17 cellular contexts compared by ENCODE assay signal in genomic region chr17:42525221-42525620, GRCh38. TPM values are rescaled to one million over a fixed set of nuclear protein-coding genes. Genes with fewer than 3 reads are reported as not detected.
A peak's percentile ranks its signal among the peaks of the same experiment; 100 is the strongest.
DNase-seq lines count a peak whose midpoint lies in the region; ATAC-seq, FAIRE-seq and TF ChIP-seq lines count a peak whose summit lies in the region.
"Had no signal": no experiment of that assay in that cellular context is flagged by ENCODE, and none has a peak within 500 bp of the region (broad histone marks: within the 10 kb centered on the region; RNA-seq: fewer than 3 reads in every experiment).

No MANE protein-coding gene starts in this region.

- FAIRE-seq in astrocyte (lab: Jason Lieb, UNC) (no peak), keratinocyte (lab: Jason Lieb, UNC) (peak; percentile 48)
- FAIRE-seq: A549, frontal cortex, islet of Langerhans, K562 had no signal

- H3K79me2 ChIP-seq in astrocyte (ENCODE audit: insufficient read depth, low read length), result no peaks in the 10 kb centered on the region
- H3K79me2 ChIP-seq in keratinocyte (ENCODE audit: control insufficient read depth, insufficient read depth, low read length), result no peaks in the 10 kb centered on the region
- no peaks in the 10 kb centered on the region for H3K79me2 ChIP-seq in neural progenitor cell (ENCODE audit: low read depth)

- DNase-seq in activated naive CD8-positive, alpha-beta T cell treated with anti-CD3 and anti-CD28 coated beads, Interleukin-2, amount 50 U/mL, for 24 hours, result no peak
- DNase-seq in activated naive CD8-positive, alpha-beta T cell treated with anti-CD3 and anti-CD28 coated beads for 36 hours, result no peak
- peak; percentile 95 for DNase-seq in astrocyte (ENCODE audit: low read depth)
- DNase-seq in keratinocyte (ENCODE audit: low read depth, low spot score), result peak; percentile 87
- no peak for DNase-seq in tibial artery
- no peak for DNase-seq in NK-92 (lab: John Stamatoyannopoulos, UW; ENCODE audit: unreplicated experiment)
- DNase-seq in NCI-H1105 treated with DMSO at 0.1 percent for 48 hours (lab: John Stamatoyannopoulos, UW), result no peak
- DNase-seq in neural progenitor cell (ENCODE audit: low spot score), result no peak
- DNase-seq: activated B cell treated with CpG ODN at 0.5 μM for 24 hours; H9; naive B cell; stimulated activated naive CD4-positive, alpha-beta T cell treated with Interleukin-2 at 50 U/mL for 16 hours had no signal

- H2AFZ ChIP-seq in astrocyte (ENCODE audit: low read depth, low read length) (no peak overlapping the region), keratinocyte (ENCODE audit: control insufficient read depth, low read length) (no peak overlapping the region), neural progenitor cell (replicated peaks) (no peak overlapping the region)

- H3K9me3 ChIP-seq in astrocyte (ENCODE audit: insufficient read depth, low read depth, low read length), result no peaks in the 10 kb centered on the region
- H3K9me3 ChIP-seq in keratinocyte (ENCODE audit: control insufficient read depth, low read depth, low read length), result no peaks in the 10 kb centered on the region
- no peaks in the 10 kb centered on the region for H3K9me3 ChIP-seq in tibial artery
- H3K9me3 ChIP-seq in neural progenitor cell (ENCODE audit: low read depth), result no peaks in the 10 kb centered on the region
- H3K9me3 ChIP-seq: A549 had no signal

- H3K9me1 ChIP-seq in keratinocyte (ENCODE audit: control insufficient read depth, extremely low read depth, insufficient read depth, low read length), result no peaks in the 10 kb centered on the region

- H3K9me3 Mint-ChIP-seq in activated naive CD8-positive, alpha-beta T cell treated with anti-CD3 and anti-CD28 coated beads, Interleukin-2, amount 50 U/mL, for 24 hours, result no peaks in the 10 kb centered on the region
- no peaks in the 10 kb centered on the region for H3K9me3 Mint-ChIP-seq in activated naive CD8-positive, alpha-beta T cell treated with anti-CD3 and anti-CD28 coated beads for 36 hours
- no peaks in the 10 kb centered on the region for H3K9me3 Mint-ChIP-seq in astrocyte (ENCODE audit: unreplicated experiment)
- H3K9me3 Mint-ChIP-seq in neural progenitor cell, result no peaks in the 10 kb centered on the region
- H3K9me3 Mint-ChIP-seq: activated B cell treated with CpG ODN at 0.5 μM for 24 hours; dendritic cell treated with granulocyte-macrophage colony-stimulating factor and Interleukin-4, amounts not matched to agents 40 ng/mL and 50 ng/mL, for 4 days; naive B cell had no signal

- intact Hi-C loops in tibial artery (cut with DNase I; ENCODE audit: low total_unique reads), result no loop called here

- peak overlapping the region; percentile 29 for H3K27ac Mint-ChIP-seq in activated naive CD8-positive, alpha-beta T cell treated with anti-CD3 and anti-CD28 coated beads, Interleukin-2, amount 50 U/mL, for 24 hours
- H3K27ac Mint-ChIP-seq in activated naive CD8-positive, alpha-beta T cell treated with anti-CD3 and anti-CD28 coated beads for 36 hours, result no peak overlapping the region
- H3K27ac Mint-ChIP-seq in astrocyte (ENCODE audit: unreplicated experiment) (peak overlapping the region; percentile 97), neural progenitor cell (no peak overlapping the region)
- H3K27ac Mint-ChIP-seq: activated B cell treated with CpG ODN at 0.5 μM for 24 hours, H9, naive B cell had no signal

- no peak overlapping the region for H3K4me2 ChIP-seq in astrocyte (ENCODE audit: low read length)
- H3K4me2 ChIP-seq in keratinocyte (ENCODE audit: control insufficient read depth, extremely low read depth, insufficient read depth, low read depth, low read length), result peak overlapping the region; percentile 46
- H3K4me2 ChIP-seq in neural progenitor cell, result no peak overlapping the region
- H3K4me2 ChIP-seq: A549 had no signal

- TF ChIP-seq CTCF in astrocyte (IDR thresholded peaks at IDR 0.05; ENCODE audit: insufficient read depth, low read depth, low read length), result no peak
- no peak for TF ChIP-seq CTCF in keratinocyte (optimal IDR thresholded peaks at IDR 0.05 in 1 of 3, IDR thresholded peaks at IDR 0.05 in 1 of 3, conservative IDR thresholded peaks at IDR 0.05 in 1 of 3; ENCODE audit: extremely low read depth in 1 of 3, insufficient read depth in 2 of 3, low read length in 3 of 3)
- TF ChIP-seq CTCF in tibial artery (IDR thresholded peaks at IDR 0.05), result no peak
- TF ChIP-seq CTCF in neural progenitor cell (IDR thresholded peaks at IDR 0.05), result no peak

- H3K4me1 ChIP-seq in astrocyte (ENCODE audit: insufficient read depth, low read length) (peaks cover 48% of the 10 kb centered on the region), keratinocyte (ENCODE audit: control insufficient read depth, extremely low read depth, insufficient read depth, low read length) (peaks cover 34% of the 10 kb centered on the region), tibial artery (peaks cover 9 to 74% (median 57%) of the 10 kb centered on the region in 4 donors), neural progenitor cell (peaks cover 5% of the 10 kb centered on the region)

- peaks cover 5% of the 10 kb centered on the region for H3F3A ChIP-seq in neural progenitor cell (ENCODE audit: low read depth)

- no peak overlapping the region for H3K4me3 Mint-ChIP-seq in activated naive CD8-positive, alpha-beta T cell treated with anti-CD3 and anti-CD28 coated beads, Interleukin-2, amount 50 U/mL, for 24 hours
- H3K4me3 Mint-ChIP-seq in activated naive CD8-positive, alpha-beta T cell treated with anti-CD3 and anti-CD28 coated beads for 36 hours, result no peak overlapping the region
- peak overlapping the region; percentile 69 for H3K4me3 Mint-ChIP-seq in astrocyte (ENCODE audit: unreplicated experiment)
- no peak overlapping the region for H3K4me3 Mint-ChIP-seq in neural progenitor cell
- H3K4me3 Mint-ChIP-seq: activated B cell treated with CpG ODN at 0.5 μM for 24 hours; dendritic cell treated with granulocyte-macrophage colony-stimulating factor and Interleukin-4, amounts not matched to agents 40 ng/mL and 50 ng/mL, for 4 days; H9; naive B cell had no signal

- peaks cover 8% of the 10 kb centered on the region for H3K36me3 Mint-ChIP-seq in activated naive CD8-positive, alpha-beta T cell treated with anti-CD3 and anti-CD28 coated beads, Interleukin-2, amount 50 U/mL, for 24 hours (ENCODE audit: low read depth)
- H3K36me3 Mint-ChIP-seq in activated naive CD8-positive, alpha-beta T cell treated with anti-CD3 and anti-CD28 coated beads for 36 hours, result peaks cover 2% of the 10 kb centered on the region
- H3K36me3 Mint-ChIP-seq in astrocyte (ENCODE audit: low read depth, unreplicated experiment), result peaks cover 11% of the 10 kb centered on the region
- peaks cover 12% of the 10 kb centered on the region for H3K36me3 Mint-ChIP-seq in neural progenitor cell

- H3K27me3 Mint-ChIP-seq in activated naive CD8-positive, alpha-beta T cell treated with anti-CD3 and anti-CD28 coated beads, Interleukin-2, amount 50 U/mL, for 24 hours, result peaks cover 3% of the 10 kb centered on the region
- no peaks in the 10 kb centered on the region for H3K27me3 Mint-ChIP-seq in activated naive CD8-positive, alpha-beta T cell treated with anti-CD3 and anti-CD28 coated beads for 36 hours
- H3K27me3 Mint-ChIP-seq in astrocyte (ENCODE audit: low read depth, unreplicated experiment), result no peaks in the 10 kb centered on the region
- H3K27me3 Mint-ChIP-seq in neural progenitor cell (ENCODE audit: insufficient read depth, low read depth), result peaks cover 7% of the 10 kb centered on the region
- H3K27me3 Mint-ChIP-seq: activated B cell treated with CpG ODN at 0.5 μM for 24 hours; dendritic cell treated with granulocyte-macrophage colony-stimulating factor and Interleukin-4, amounts not matched to agents 40 ng/mL and 50 ng/mL, for 4 days; naive B cell had no signal

- dilution Hi-C loops in keratinocyte (cut with MboI; ENCODE audit: extremely low pct_ligation_motif_present, low sequenced_read_pairs), result no loop called here

- ATAC-seq in activated naive CD8-positive, alpha-beta T cell treated with anti-CD3 and anti-CD28 coated beads, Interleukin-2, amount 50 U/mL, for 24 hours, result no peak
- ATAC-seq: A549, K562 had no signal

- H3K4me3 ChIP-seq in astrocyte (ENCODE audit: insufficient read depth, low read depth, low read length), result no peak overlapping the region
- H3K4me3 ChIP-seq in keratinocyte (ENCODE audit: control insufficient read depth in 2 of 3, extremely low read depth in 1 of 3, insufficient read depth in 2 of 3, low read depth in 1 of 3, low read length in 3 of 3), result no peak overlapping the region
- H3K4me3 ChIP-seq in tibial artery, result no peak overlapping the region
- H3K4me3 ChIP-seq in neural progenitor cell, result no peak overlapping the region
- H3K4me3 ChIP-seq: A549, K562 had no signal

- H3K36me3 ChIP-seq in astrocyte (ENCODE audit: insufficient read depth, low read length) (no peaks in the 10 kb centered on the region), keratinocyte (ENCODE audit: control insufficient read depth in 2 of 2, extremely low read depth in 1 of 2, insufficient read depth in 2 of 2, low read length in 2 of 2) (peaks cover 0 to 3% of the 10 kb centered on the region in 2 experiments), tibial artery (peaks cover 0 to 9% (median 0%) of the 10 kb centered on the region in 3 donors), neural progenitor cell (no peaks in the 10 kb centered on the region)

- H3K4me1 Mint-ChIP-seq in activated naive CD8-positive, alpha-beta T cell treated with anti-CD3 and anti-CD28 coated beads, Interleukin-2, amount 50 U/mL, for 24 hours, result peaks cover 35% of the 10 kb centered on the region
- H3K4me1 Mint-ChIP-seq in activated naive CD8-positive, alpha-beta T cell treated with anti-CD3 and anti-CD28 coated beads for 36 hours, result peaks cover 18% of the 10 kb centered on the region
- H3K4me1 Mint-ChIP-seq in astrocyte (ENCODE audit: low read depth, unreplicated experiment) (peaks cover 57% of the 10 kb centered on the region), neural progenitor cell (peaks cover 50% of the 10 kb centered on the region)

- H3K9ac ChIP-seq in astrocyte (ENCODE audit: low read length), result no peak overlapping the region
- no peak overlapping the region for H3K9ac ChIP-seq in keratinocyte (ENCODE audit: control insufficient read depth, extremely low read depth, insufficient read depth, low read length)
- H3K9ac ChIP-seq in neural progenitor cell, result no peak overlapping the region

- H4K20me1 ChIP-seq in astrocyte (ENCODE audit: insufficient read depth, low read length) (no peaks in the 10 kb centered on the region), keratinocyte (ENCODE audit: control insufficient read depth, extremely low read depth, insufficient read depth, low read length) (no peaks in the 10 kb centered on the region), neural progenitor cell (ENCODE audit: low read depth) (no peaks in the 10 kb centered on the region)

- H3K27me3 ChIP-seq in astrocyte (ENCODE audit: insufficient read depth, low read length) (no peaks in the 10 kb centered on the region), keratinocyte (ENCODE audit: control insufficient read depth, extremely low read depth, insufficient read depth, low read length) (no peaks in the 10 kb centered on the region), tibial artery (no peaks in the 10 kb centered on the region), neural progenitor cell (no peaks in the 10 kb centered on the region)

- H3K27ac ChIP-seq in astrocyte (ENCODE audit: low read depth, low read length) (peak overlapping the region; percentile 30), keratinocyte (ENCODE audit: control insufficient read depth, insufficient read depth, low read length) (peak overlapping the region; percentile 34), tibial artery (peak overlapping the region; percentile 92), neural progenitor cell (no peak overlapping the region)

RNA-seq across cellular contexts. Expression of gene NAGLU, which starts 10.8 kb away (rescaled TPM):
- total RNA-seq in activated naive CD8-positive, alpha-beta T cell treated with anti-CD3 and anti-CD28 coated beads for 36 hours, result 10 to 100 TPM; 10.6 to 13.6 TPM
- total RNA-seq in astrocyte (19.3 and 25.9 TPM in 2 replicates), neural progenitor cell (ENCODE audit: low replicate concordance) (6.2 and 24.7 TPM in 2 replicates)
- 6.9 to 13.1 TPM (median 10.8 TPM) in 3 replicates for polyA plus RNA-seq in keratinocyte
- 5.3 TPM for polyA plus RNA-seq in keratinocyte (2011; ENCODE audit: low read depth)
- 3.9 and 8.4 TPM in 2 replicates for polyA plus RNA-seq in keratinocyte (2011; cell fraction: cytosol; rRNA removed)
- polyA plus RNA-seq in keratinocyte (2011; cell fraction: nucleus; rRNA removed), result 18.6 and 22.6 TPM in 2 replicates
- polyA plus RNA-seq in keratinocyte (2012; ENCODE audit: low replicate concordance), result 9.3 and 11.9 TPM in 2 replicates
- 5.9 to 19.1 TPM (median 8.8 TPM) in 3 replicates for polyA minus RNA-seq in keratinocyte
- polyA minus RNA-seq in keratinocyte (2011; cell fraction: cytosol; rRNA and poly(A)+ RNA removed), result 15.2 TPM
- polyA minus RNA-seq in keratinocyte (2011; cell fraction: nucleus; rRNA and poly(A)+ RNA removed), result 13.3 and 15.4 TPM in 2 replicates

RNA-seq across cellular contexts. Expression of gene HSD17B1, which starts 27.5 kb away (rescaled TPM):
- under 1 TPM; 0.25 to 0.26 TPM for total RNA-seq in activated naive CD8-positive, alpha-beta T cell treated with anti-CD3 and anti-CD28 coated beads for 36 hours
- total RNA-seq in astrocyte (1.5 and 1.7 TPM in 2 replicates), neural progenitor cell (ENCODE audit: low replicate concordance) (2.2 and 2.6 TPM in 2 replicates)
- 3.6 to 14.7 TPM (median 5.3 TPM) in 3 replicates for polyA plus RNA-seq in keratinocyte
- 1.2 TPM for polyA plus RNA-seq in keratinocyte (2011; ENCODE audit: low read depth)
- polyA plus RNA-seq in keratinocyte (2011; cell fraction: cytosol; rRNA removed), result 2.9 and 8.8 TPM in 2 replicates
- 2.6 and 4.3 TPM in 2 replicates for polyA plus RNA-seq in keratinocyte (2011; cell fraction: nucleus; rRNA removed)
- 6.6 and 8.9 TPM in 2 replicates for polyA plus RNA-seq in keratinocyte (2012; ENCODE audit: low replicate concordance)
- 1.6 to 4.4 TPM (median 4.4 TPM) in 3 replicates for polyA minus RNA-seq in keratinocyte
- polyA minus RNA-seq in keratinocyte (2011; cell fraction: cytosol; rRNA and poly(A)+ RNA removed), result 21.1 TPM
- 2.3 and 3.5 TPM in 2 replicates for polyA minus RNA-seq in keratinocyte (2011; cell fraction: nucleus; rRNA and poly(A)+ RNA removed)

RNA-seq across cellular contexts. Expression of gene COASY, which starts 36.7 kb away (rescaled TPM):
- 100 to 1,000 TPM; 111 TPM for total RNA-seq in activated naive CD8-positive, alpha-beta T cell treated with anti-CD3 and anti-CD28 coated beads for 36 hours
- 52.0 and 54.2 TPM in 2 replicates for total RNA-seq in astrocyte
- 25.9 to 49.8 TPM (median 26.2 TPM) in 3 replicates for polyA plus RNA-seq in keratinocyte
- 23.3 TPM for polyA plus RNA-seq in keratinocyte (2011; ENCODE audit: low read depth)
- 25.9 and 41.0 TPM in 2 replicates for polyA plus RNA-seq in keratinocyte (2011; cell fraction: cytosol; rRNA removed)
- polyA plus RNA-seq in keratinocyte (2011; cell fraction: nucleus; rRNA removed), result 58.5 and 74.0 TPM in 2 replicates
- polyA plus RNA-seq in keratinocyte (2012; ENCODE audit: low replicate concordance), result 73.0 and 73.2 TPM in 2 replicates
- 15.1 to 128 TPM (median 29.9 TPM) in 3 replicates for polyA minus RNA-seq in keratinocyte
- polyA minus RNA-seq in keratinocyte (2011; cell fraction: cytosol; rRNA and poly(A)+ RNA removed), result 46.0 TPM
- polyA minus RNA-seq in keratinocyte (2011; cell fraction: nucleus; rRNA and poly(A)+ RNA removed), result 17.7 and 25.6 TPM in 2 replicates
- total RNA-seq in neural progenitor cell (ENCODE audit: low replicate concordance), result 6.1 and 21.6 TPM in 2 replicates

RNA-seq across cellular contexts. Expression of gene MLX, which starts 41.7 kb away (rescaled TPM):
- total RNA-seq in activated naive CD8-positive, alpha-beta T cell treated with anti-CD3 and anti-CD28 coated beads for 36 hours, result 10 to 100 TPM; 57.3 to 57.5 TPM
- total RNA-seq in astrocyte (26.5 and 29.9 TPM in 2 replicates), neural progenitor cell (ENCODE audit: low replicate concordance) (15.8 and 21.3 TPM in 2 replicates)
- polyA plus RNA-seq in keratinocyte, result 39.2 to 45.1 TPM (median 39.5 TPM) in 3 replicates
- polyA plus RNA-seq in keratinocyte (2011; ENCODE audit: low read depth), result 28.8 TPM
- 28.3 and 30.3 TPM in 2 replicates for polyA plus RNA-seq in keratinocyte (2011; cell fraction: cytosol; rRNA removed)
- polyA plus RNA-seq in keratinocyte (2011; cell fraction: nucleus; rRNA removed), result 41.1 and 44.6 TPM in 2 replicates
- polyA plus RNA-seq in keratinocyte (2012; ENCODE audit: low replicate concordance), result 36.7 and 38.2 TPM in 2 replicates
- polyA minus RNA-seq in keratinocyte, result 34.2 to 40.4 TPM (median 35.1 TPM) in 3 replicates
- 11.9 TPM for polyA minus RNA-seq in keratinocyte (2011; cell fraction: cytosol; rRNA and poly(A)+ RNA removed)
- 8.1 and 11.6 TPM in 2 replicates for polyA minus RNA-seq in keratinocyte (2011; cell fraction: nucleus; rRNA and poly(A)+ RNA removed)

RNA-seq across cellular contexts. Expression of gene PSMC3IP, which starts 52.3 kb away (rescaled TPM):
- 10 to 100 TPM; 32.5 to 36.2 TPM for total RNA-seq in activated naive CD8-positive, alpha-beta T cell treated with anti-CD3 and anti-CD28 coated beads for 36 hours
- total RNA-seq in astrocyte, result 5.4 and 8.7 TPM in 2 replicates
- 2.4 to 7.8 TPM (median 7.7 TPM) in 3 replicates for polyA plus RNA-seq in keratinocyte
- 4.7 TPM for polyA plus RNA-seq in keratinocyte (2011; ENCODE audit: low read depth)
- polyA plus RNA-seq in keratinocyte (2011; cell fraction: cytosol; rRNA removed), result 1.8 and 2.1 TPM in 2 replicates
- polyA plus RNA-seq in keratinocyte (2011; cell fraction: nucleus; rRNA removed), result 6.1 and 7.5 TPM in 2 replicates
- polyA plus RNA-seq in keratinocyte (2012; ENCODE audit: low replicate concordance), result 2.0 and 6.5 TPM in 2 replicates
- polyA minus RNA-seq in keratinocyte, result 0.33 to 3.3 TPM (median 1.7 TPM) in 3 replicates
- polyA minus RNA-seq in keratinocyte (2011; cell fraction: cytosol; rRNA and poly(A)+ RNA removed), result not detected
- 0.95 and 2.3 TPM in 2 replicates for polyA minus RNA-seq in keratinocyte (2011; cell fraction: nucleus; rRNA and poly(A)+ RNA removed)
- 22.8 and 23.7 TPM in 2 replicates for total RNA-seq in neural progenitor cell (ENCODE audit: low replicate concordance)

Comparison
In these comparisons a context has a peak if more than half of its experiments do, and no peak if none do; other contexts are left out.
1. H3K27ac Mint-ChIP-seq: peak in activated naive CD8-positive, alpha-beta T cell treated with anti-CD3 and anti-CD28 coated beads, Interleukin-2, amount 50 U/mL, for 24 hours (single experiment) and astrocyte (single experiment); none in activated naive CD8-positive, alpha-beta T cell treated with anti-CD3 and anti-CD28 coated beads for 36 hours (single experiment) and neural progenitor cell (single experiment).
2. DNase-seq: peak in astrocyte (single experiment) and keratinocyte (single experiment); none in activated naive CD8-positive, alpha-beta T cell treated with anti-CD3 and anti-CD28 coated beads, Interleukin-2, amount 50 U/mL, for 24 hours (single experiment), activated naive CD8-positive, alpha-beta T cell treated with anti-CD3 and anti-CD28 coated beads for 36 hours (single experiment), tibial artery (0 of 2), NK-92 (single experiment), NCI-H1105 treated with DMSO at 0.1 percent for 48 hours (single experiment) and neural progenitor cell (single experiment).